ENCODE assay signal across 8 cellular contexts in genomic region chr19:13463296-13463695, GRCh38.
DNase-seq lines count a peak whose midpoint lies in the region; ATAC-seq and TF ChIP-seq lines count a peak whose summit lies in the region.

No MANE protein-coding gene starts in this region.

- TF ChIP-seq CTCF in choroid plexus epithelial cell (conservative IDR thresholded peaks at IDR 0.05; ENCODE audit: low read depth, low read length): no peak

- no peak overlapping the region for H3K4me3 ChIP-seq in choroid plexus epithelial cell (ENCODE audit: low read depth, low read length)

- peak; percentile 20 to 21 for DNase-seq in activated T-cell treated with anti-CD3 and anti-CD28 coated beads, Interleukin-2, amount 50 U/mL, for 48 hours
- no peak for DNase-seq in activated T-cell treated with anti-CD3 and anti-CD28 coated beads, Interleukin-2, amount 50 U/mL, for 1 hour
- peak; percentile 20 for DNase-seq in MV-4-11 (lab: John Stamatoyannopoulos, UW)
- peak; percentile 0 for DNase-seq in choroid plexus epithelial cell (ENCODE audit: low read depth)
- DNase-seq in stimulated activated CD4-positive, alpha-beta T cell treated with anti-CD3 and anti-CD28 coated beads, Interleukin-2, amount 100 ng/mL, for 48 hours: peak; percentile 1
- DNase-seq in midbrain (lab: John Stamatoyannopoulos, UW): no peak
- DNase-seq in cortex of kidney (lab: John Stamatoyannopoulos, UW): no peak

- ATAC-seq in GM21786 (IDR thresholded peaks at IDR 0.05; ENCODE audit: unreplicated experiment): no peak

Comparison
In these comparisons a context has a peak if more than half of its experiments do, and no peak if none do; other contexts are left out.
1. DNase-seq: peak in activated T-cell treated with anti-CD3 and anti-CD28 coated beads, Interleukin-2, amount 50 U/mL, for 48 hours (2 of 2), MV-4-11 (single experiment), choroid plexus epithelial cell (single experiment) and stimulated activated CD4-positive, alpha-beta T cell treated with anti-CD3 and anti-CD28 coated beads, Interleukin-2, amount 100 ng/mL, for 48 hours (2 of 2); none in activated T-cell treated with anti-CD3 and anti-CD28 coated beads, Interleukin-2, amount 50 U/mL, for 1 hour (single experiment), midbrain (single experiment) and cortex of kidney (single experiment).